8 cellular contexts compared by ENCODE assay signal in the genomic region with DNA sequence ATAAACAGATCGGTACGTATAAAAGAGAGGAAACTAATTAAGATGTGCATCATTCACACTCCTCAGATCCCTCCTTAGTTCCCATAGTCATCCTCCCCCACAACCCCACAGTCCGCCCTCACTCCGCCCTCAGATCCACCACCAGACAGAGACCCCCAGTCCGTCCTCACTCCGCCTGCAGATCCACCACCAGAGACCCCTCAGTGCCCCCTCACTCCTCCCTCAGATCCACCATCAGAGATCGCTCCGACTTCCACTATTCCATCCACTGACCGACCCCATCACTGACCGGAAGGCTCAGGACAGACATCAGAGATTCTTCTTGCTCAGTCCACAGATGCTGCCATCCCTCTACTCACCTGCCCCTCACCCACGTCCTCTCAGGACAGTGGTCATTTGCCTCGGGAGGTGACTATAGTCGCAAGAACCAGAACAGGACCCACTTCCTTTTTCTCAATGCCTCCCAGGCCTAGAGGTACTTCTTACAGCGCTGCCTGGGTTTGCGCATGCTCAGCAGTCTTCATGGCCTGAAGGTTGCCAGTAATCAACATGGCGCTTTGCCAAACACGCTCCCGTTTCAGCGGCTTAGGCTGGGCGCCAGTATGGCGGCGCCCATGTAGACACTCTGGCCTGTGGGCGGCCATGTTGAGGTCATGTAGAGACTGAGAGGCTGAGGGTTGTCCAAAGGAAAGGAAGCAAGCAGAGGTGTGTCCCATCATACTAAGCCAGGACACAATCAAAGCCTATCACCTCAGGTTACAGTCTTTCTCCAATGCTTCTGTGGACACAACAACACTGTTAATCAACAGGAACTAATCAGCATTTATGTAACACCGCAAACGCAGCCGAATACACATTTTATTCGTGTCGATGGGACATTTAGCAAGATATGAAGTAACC. TPM values are rescaled to one million over a fixed set of nuclear protein-coding genes. Genes with fewer than 3 reads are reported as not detected.
DNase-seq lines count a peak whose midpoint lies in the region; ATAC-seq and TF ChIP-seq lines count a peak whose summit lies in the region.

A gene (minus strand): TSS at position 508 of the 900 bp plus-strand sequence. CDS start 3,009 bp downstream, outside the sequence.

- no peaks in the 10 kb centered on the region for H3K9me2 ChIP-seq in PC-3 (replicated peaks; ENCODE audit: low read length)

- BruUV-seq in PC-3 (replicated peaks; lab: Mats Ljungman, UMichigan) = no TSS peak

- H3K27me3 ChIP-seq in PC-3 (ENCODE audit: low read length) (no peaks in the 10 kb centered on the region), esophagus (ENCODE audit: control insufficient read depth in 1 of 2, insufficient read depth in 2 of 2, low read length in 2 of 2) (no peaks in the 10 kb centered on the region), mucosa of stomach (ENCODE audit: control insufficient read depth, insufficient read depth, low read length) (no peaks in the 10 kb centered on the region)

- no peaks in the 10 kb centered on the region for H4K20me1 ChIP-seq in PC-3 (ENCODE audit: low read length)

- DNase-seq in DMS114 treated with DMSO at 0.1 percent for 48 hours (lab: John Stamatoyannopoulos, UW; ENCODE audit: unreplicated experiment) = peak; percentile 85
- DNase-seq in PC-3 = peak; percentile 98
- peak; percentile 93 for DNase-seq in activated T-cell treated with anti-CD3 and anti-CD28 coated beads, Interleukin-2, amount 50 U/mL, for 1 hour
- peak; percentile 90 to 97 for DNase-seq in stimulated activated CD8-positive, alpha-beta memory T cell treated with anti-CD3 and anti-CD28 coated beads, Interleukin-7, amount 100 ng/mL, for 1 hour (ENCODE audit: low read depth in 2 of 2)

- H3K4me3 ChIP-seq in PC-3 (ENCODE audit: low read length) = peak within 1 kb of the TSS; percentile 96
- peak within 1 kb of the TSS; percentile 75 for H3K4me3 ChIP-seq in esophagus (ENCODE audit: low read depth in 1 of 2, low read length in 2 of 2)
- peak within 1 kb of the TSS; percentile 99 for H3K4me3 ChIP-seq in mucosa of stomach (ENCODE audit: low read length)

- H3K79me2 ChIP-seq in PC-3 (ENCODE audit: low read length) = peaks cover 33% of the 10 kb centered on the region

- H3F3A ChIP-seq in PC-3 (ENCODE audit: low read length, unreplicated experiment) = no peaks in the 10 kb centered on the region

- no peaks in the 10 kb centered on the region for H3K9me3 ChIP-seq in PC-3 (ENCODE audit: low read length)
- no peaks in the 10 kb centered on the region for H3K9me3 ChIP-seq in esophagus (ENCODE audit: control insufficient read depth in 2 of 2, insufficient read depth in 1 of 2, low read depth in 1 of 2, low read length in 1 of 2)
- no peaks in the 10 kb centered on the region for H3K9me3 ChIP-seq in mucosa of stomach (ENCODE audit: control insufficient read depth, low read length)

- H3K4me1 ChIP-seq in PC-3 (ENCODE audit: insufficient read depth, low read length) (peaks cover 12% of the 10 kb centered on the region; the same call in 1 of the 2 replicates), esophagus (ENCODE audit: control insufficient read depth in 2 of 2, insufficient read depth in 2 of 2, low read length in 1 of 2) (peaks cover 0 to 3% of the 10 kb centered on the region in 2 donors), mucosa of stomach (ENCODE audit: control insufficient read depth, insufficient read depth, low read length) (no peaks in the 10 kb centered on the region)

- H3K36me3 ChIP-seq in PC-3 (ENCODE audit: low read depth, low read length) (no peaks in the 10 kb centered on the region), esophagus (ENCODE audit: control insufficient read depth in 2 of 2, insufficient read depth in 2 of 2, low read length in 1 of 2) (no peaks in the 10 kb centered on the region), mucosa of stomach (ENCODE audit: control insufficient read depth, insufficient read depth, low read length) (no peaks in the 10 kb centered on the region)

- intact Hi-C loops in PC-3 (cut with micrococcal nuclease) = loop anchor here (5.0 to 10.0 kb wide), 2 partner anchors 80 to 217 kb away; a partner anchor contains a TSS

- peak within 1 kb of the TSS; percentile 76 for H3K9ac ChIP-seq in PC-3 (ENCODE audit: low read length)
- peak within 1 kb of the TSS; percentile 89 for H3K9ac ChIP-seq in mucosa of stomach (ENCODE audit: low read length)

- 16% methylated on average over 28 of the region's 28 CpGs for WGBS in esophagus, 2 donors

- POLR2A ChIA-PET in PC-3 (lab: Charles Lee; ENCODE audit: unreplicated experiment) = no interaction called here

- H2AFZ ChIP-seq in PC-3 (ENCODE audit: low read length) = peak within 1 kb of the TSS; percentile 97

- H3K4me2 ChIP-seq in PC-3 (ENCODE audit: low read length) = peak within 1 kb of the TSS; percentile 92

- TF ChIP-seq CTCF in PC-3 (conservative IDR thresholded peaks at IDR 0.05; ENCODE audit: low read depth, low read length) = no peak

- no peak for TF ChIP-seq EP300 in Ishikawa (IDR thresholded peaks at IDR 0.05; ENCODE audit: borderline replicate concordance)

- CTCF ChIA-PET in PC-3 (lab: Charles Lee) = no interaction called here

- ATAC-seq in GM21576 (IDR thresholded peaks at IDR 0.05; ENCODE audit: unreplicated experiment) (peak; percentile 97), PC-3 (peak; percentile 99)

- 0 out of 2 replicates have a peak within 1 kb of the TSS, but pooled peaks have one; percentile 24 for H3K27ac ChIP-seq in PC-3 (ENCODE audit: low read length)
- H3K27ac ChIP-seq in esophagus (ENCODE audit: low read depth in 2 of 2, low read length in 1 of 2) = peak within 1 kb of the TSS; percentile 67 to 68

- TF ChIP-seq RAD21 in Ishikawa (IDR thresholded peaks at IDR 0.05; ENCODE audit: low read depth) = no peak

TF ChIP-seq in Ishikawa, 13 proteins besides CTCF, POLR2A, EP300 and RAD21:
- TF ChIP-seq, protein P1, sequence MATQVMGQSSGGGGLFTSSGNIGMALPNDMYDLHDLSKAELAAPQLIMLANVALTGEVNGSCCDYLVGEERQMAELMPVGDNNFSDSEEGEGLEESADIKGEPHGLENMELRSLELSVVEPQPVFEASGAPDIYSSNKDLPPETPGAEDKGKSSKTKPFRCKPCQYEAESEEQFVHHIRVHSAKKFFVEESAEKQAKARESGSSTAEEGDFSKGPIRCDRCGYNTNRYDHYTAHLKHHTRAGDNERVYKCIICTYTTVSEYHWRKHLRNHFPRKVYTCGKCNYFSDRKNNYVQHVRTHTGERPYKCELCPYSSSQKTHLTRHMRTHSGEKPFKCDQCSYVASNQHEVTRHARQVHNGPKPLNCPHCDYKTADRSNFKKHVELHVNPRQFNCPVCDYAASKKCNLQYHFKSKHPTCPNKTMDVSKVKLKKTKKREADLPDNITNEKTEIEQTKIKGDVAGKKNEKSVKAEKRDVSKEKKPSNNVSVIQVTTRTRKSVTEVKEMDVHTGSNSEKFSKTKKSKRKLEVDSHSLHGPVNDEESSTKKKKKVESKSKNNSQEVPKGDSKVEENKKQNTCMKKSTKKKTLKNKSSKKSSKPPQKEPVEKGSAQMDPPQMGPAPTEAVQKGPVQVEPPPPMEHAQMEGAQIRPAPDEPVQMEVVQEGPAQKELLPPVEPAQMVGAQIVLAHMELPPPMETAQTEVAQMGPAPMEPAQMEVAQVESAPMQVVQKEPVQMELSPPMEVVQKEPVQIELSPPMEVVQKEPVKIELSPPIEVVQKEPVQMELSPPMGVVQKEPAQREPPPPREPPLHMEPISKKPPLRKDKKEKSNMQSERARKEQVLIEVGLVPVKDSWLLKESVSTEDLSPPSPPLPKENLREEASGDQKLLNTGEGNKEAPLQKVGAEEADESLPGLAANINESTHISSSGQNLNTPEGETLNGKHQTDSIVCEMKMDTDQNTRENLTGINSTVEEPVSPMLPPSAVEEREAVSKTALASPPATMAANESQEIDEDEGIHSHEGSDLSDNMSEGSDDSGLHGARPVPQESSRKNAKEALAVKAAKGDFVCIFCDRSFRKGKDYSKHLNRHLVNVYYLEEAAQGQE (IDR thresholded peaks at IDR 0.05; ENCODE audit: low read depth) = no peak
- peak; percentile 98 for TF ChIP-seq EGR1 (IDR thresholded peaks at IDR 0.05)
- peak; percentile 54 for TF ChIP-seq TAF1 (IDR thresholded peaks at IDR 0.05; ENCODE audit: low read depth)
- no peak for TF ChIP-seq CREB1 (IDR thresholded peaks at IDR 0.05; ENCODE audit: low read depth)
- TF ChIP-seq, protein P2, sequence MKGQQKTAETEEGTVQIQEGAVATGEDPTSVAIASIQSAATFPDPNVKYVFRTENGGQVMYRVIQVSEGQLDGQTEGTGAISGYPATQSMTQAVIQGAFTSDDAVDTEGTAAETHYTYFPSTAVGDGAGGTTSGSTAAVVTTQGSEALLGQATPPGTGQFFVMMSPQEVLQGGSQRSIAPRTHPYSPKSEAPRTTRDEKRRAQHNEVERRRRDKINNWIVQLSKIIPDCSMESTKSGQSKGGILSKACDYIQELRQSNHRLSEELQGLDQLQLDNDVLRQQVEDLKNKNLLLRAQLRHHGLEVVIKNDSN (IDR thresholded peaks at IDR 0.05) = no peak
- no peak for TF ChIP-seq FOXM1 (IDR thresholded peaks at IDR 0.05; ENCODE audit: borderline replicate concordance, low read depth)
- peak; percentile 100 for TF ChIP-seq YY1 (IDR thresholded peaks at IDR 0.05; ENCODE audit: low read depth)
- TF ChIP-seq TEAD4 (IDR thresholded peaks at IDR 0.05) = no peak
- TF ChIP-seq CEBPB (IDR thresholded peaks at IDR 0.05) = no peak
- TF ChIP-seq, protein P3, sequence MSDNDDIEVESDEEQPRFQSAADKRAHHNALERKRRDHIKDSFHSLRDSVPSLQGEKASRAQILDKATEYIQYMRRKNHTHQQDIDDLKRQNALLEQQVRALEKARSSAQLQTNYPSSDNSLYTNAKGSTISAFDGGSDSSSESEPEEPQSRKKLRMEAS (IDR thresholded peaks at IDR 0.05) = peak; percentile 82
- TF ChIP-seq NFIC (IDR thresholded peaks at IDR 0.05) = peak; percentile 79
TF ChIP-seq in Ishikawa: peak in this region for 5.

RNA-seq across cellular contexts. Expression of the gene that starts here (rescaled TPM):
- 3.8 and 3.9 TPM in 2 replicates for total RNA-seq in PC-3 (2014; rRNA removed)
- under 1 TPM; 0.55 to 0.65 TPM for polyA plus RNA-seq in esophagus

Comparison
In these comparisons a context has a peak if more than half of its experiments do, and no peak if none do; other contexts are left out.
1. Peak in every context shown above with its lines: DNase-seq, ATAC-seq, H3K4me3 ChIP-seq and H3K27ac ChIP-seq.